Comparison of ENCODE assay signal across 8 cellular contexts in genomic region chr16:48244863-48245195, GRCh38. TPM values are rescaled to one million over a fixed set of nuclear protein-coding genes. Genes with fewer than 3 reads are reported as not detected.
DNase-seq lines count a peak whose midpoint lies in the region; ATAC-seq and TF ChIP-seq lines count a peak whose summit lies in the region.

No MANE protein-coding gene starts in this region.

- H3K9ac ChIP-seq in rectal smooth muscle tissue (ENCODE audit: low read length) = peak overlapping the region; percentile 89

- H3K36me3 ChIP-seq in rectal smooth muscle tissue (ENCODE audit: control insufficient read depth, insufficient read depth, low read length) = no peaks in the 10 kb centered on the region

- H3K4me3 ChIP-seq in GM12865 (ENCODE audit: low read depth, low read length) (peak overlapping the region; percentile 88), fibroblast of mammary gland (ENCODE audit: control insufficient read depth, low read depth, low read length) (peak overlapping the region; percentile 59), rectal smooth muscle tissue (ENCODE audit: low read length) (peak overlapping the region; percentile 91)

- no peaks in the 10 kb centered on the region for H3K27me3 ChIP-seq in rectal smooth muscle tissue (ENCODE audit: control insufficient read depth, insufficient read depth, low read length)

- H3K4me1 ChIP-seq in rectal smooth muscle tissue (ENCODE audit: control insufficient read depth, insufficient read depth, low read length) = peaks cover 10% of the 10 kb centered on the region

- H3K27ac ChIP-seq in rectal smooth muscle tissue (ENCODE audit: low read depth, low read length) = peak overlapping the region; percentile 75

- DNase-seq in GM12865 (ENCODE audit: low read depth) (no peak), SK-N-DZ (ENCODE audit: low spot score) (peak; percentile 15), fibroblast of mammary gland (ENCODE audit: low read depth) (no peak), omental fat pad (ENCODE audit: low spot score) (no peak), COR-L47 (lab: John Stamatoyannopoulos, UW) (no peak)
- DNase-seq in activated CD8-positive, alpha-beta memory T cell treated with anti-CD3 and anti-CD28 coated beads for 24 hours = no peak

- TF ChIP-seq CTCF in GM12865 (IDR thresholded peaks at IDR 0.05; ENCODE audit: insufficient read depth, low read depth, low read length, missing control alignments) (no peak), fibroblast of mammary gland (conservative IDR thresholded peaks at IDR 0.05; ENCODE audit: control insufficient read depth, insufficient read depth, low read depth, low read length) (no peak), omental fat pad (IDR thresholded peaks at IDR 0.05) (no peak)

- ATAC-seq in omental fat pad (ENCODE audit: low FRiP score) = no peak
- no peak for ATAC-seq in HG02763 (IDR thresholded peaks at IDR 0.05; ENCODE audit: unreplicated experiment)

RNA-seq across cellular contexts. Expression of gene LONP2, which starts 0.7 kb away (rescaled TPM):
- polyA plus RNA-seq in SK-N-DZ (2014; cell fraction: cytosol; rRNA removed) = 17.5 and 22.2 TPM in 2 replicates
- 16.6 and 21.0 TPM in 2 replicates for polyA plus RNA-seq in SK-N-DZ (2014; cell fraction: nucleus; rRNA removed)
- 10 to 100 TPM; 50.8 to 80.9 (median 53.9) TPM for total RNA-seq in omental fat pad

RNA-seq across cellular contexts. Expression of gene ABCC11, which starts 2.5 kb away (rescaled TPM):
- polyA plus RNA-seq in SK-N-DZ (2014; cell fraction: cytosol; rRNA removed) = 0.24 TPM in 2 replicates
- 0.35 TPM in 1 of 2 replicates, not detected in the other for polyA plus RNA-seq in SK-N-DZ (2014; cell fraction: nucleus; rRNA removed)
- total RNA-seq in omental fat pad = 1 to 10 TPM in 1 of 4 donors, under 1 TPM in 3; 0.24 to 1.2 (median 0.58) TPM
